ENCODE assay signal across 21 cellular contexts in genomic region chr7:30916255-30916654, GRCh38. TPM values are rescaled to one million over a fixed set of nuclear protein-coding genes. Genes with fewer than 3 reads are reported as not detected.
A peak's percentile ranks its signal among the peaks of the same experiment; 100 is the strongest.
DNase-seq lines count a peak whose midpoint lies in the region; ATAC-seq and TF ChIP-seq lines count a peak whose summit lies in the region.
"Had no signal": no experiment of that assay in that cellular context is flagged by ENCODE, and none has a peak within 500 bp of the region (broad histone marks: within the 10 kb centered on the region; RNA-seq: fewer than 3 reads in every experiment).

No MANE protein-coding gene starts in this region.

- H3K4me2 ChIP-seq in neuronal stem cell (ENCODE audit: insufficient read depth, low read length, poor library complexity, severe bottlenecking) = no peak overlapping the region

- peak overlapping the region; percentile 72 for H2AK5ac ChIP-seq in neuronal stem cell (ENCODE audit: low read depth, low read length)

- peak overlapping the region; percentile 71 for H3K23ac ChIP-seq in neuronal stem cell (ENCODE audit: low read depth, low read length, poor library complexity)

- no peak overlapping the region for H4K8ac ChIP-seq in neuronal stem cell (ENCODE audit: low read depth, low read length)

- H3K4me3 ChIP-seq in ascending aorta (peak overlapping the region; percentile 62 to 88), gastroesophageal sphincter (peak overlapping the region in 1 of 2 donors; percentile 54), neuronal stem cell (ENCODE audit: low read length in 2 of 2) (no peak overlapping the region), transverse colon (no peak overlapping the region), WERI-Rb-1 (ENCODE audit: low read depth, low read length) (no peak overlapping the region)
- H3K4me3 ChIP-seq: mucosa of descending colon had no signal

- intact Hi-C loops in ascending aorta (cut with DNase I) (loop anchor here (10.0 kb wide), 1 partner anchor 321 kb away; the partner anchor contains the start of gene GARS1), transverse colon (cut with DNase I; ENCODE audit: low total_unique reads) (loop anchor here (10.0 kb wide), 1 partner anchor 111 kb away; no protein-coding TSS in a partner anchor)

- in situ Hi-C loops in transverse colon (cut with MboI; ENCODE audit: low pct_ligation_motif_present in 1 of 4, low pct_unique_long_range_greater_than_20kb in 1 of 4, low sequenced_read_pairs in 3 of 4) = no loop called here

- peak overlapping the region; percentile 30 for H3K4ac ChIP-seq in neuronal stem cell (ENCODE audit: low read length)

- H3K27ac ChIP-seq in ascending aorta (peak overlapping the region; percentile 92 to 97), gastroesophageal sphincter (peak overlapping the region; percentile 26 to 91 (median 86)), neuronal stem cell (replicated peaks; ENCODE audit: low read length) (no peak overlapping the region), transverse colon (peak overlapping the region in 3 of 4 donors; percentile 7 to 87 (median 72)), WERI-Rb-1 (no peak overlapping the region)

- peaks cover 20 to 54% of the 10 kb centered on the region in 2 donors for H3K4me1 ChIP-seq in ascending aorta
- H3K4me1 ChIP-seq in gastroesophageal sphincter = peaks cover 0 to 97% (median 41%) of the 10 kb centered on the region in 3 donors
- peaks cover 0 to 20% of the 10 kb centered on the region in 2 donors for H3K4me1 ChIP-seq in neuronal stem cell (ENCODE audit: control insufficient read depth in 2 of 2, insufficient read depth in 1 of 2, low read depth in 1 of 2, low read length in 2 of 2)
- H3K4me1 ChIP-seq in transverse colon = peaks cover 15 to 58% (median 40%) of the 10 kb centered on the region in 4 donors

- TF ChIP-seq POLR2A in gastroesophageal sphincter (IDR thresholded peaks at IDR 0.05) (no peak), transverse colon (IDR thresholded peaks at IDR 0.05) (no peak)

- H3K14ac ChIP-seq in neuronal stem cell (ENCODE audit: low read length) = no peak overlapping the region

- TF ChIP-seq CTCF in ascending aorta (IDR thresholded peaks at IDR 0.05) (no peak), gastroesophageal sphincter (IDR thresholded peaks at IDR 0.05) (no peak), transverse colon (IDR thresholded peaks at IDR 0.05) (no peak), WERI-Rb-1 (IDR thresholded peaks at IDR 0.05; ENCODE audit: low read depth, low read length) (no peak)

- no peaks in the 10 kb centered on the region for H3K27me3 ChIP-seq in ascending aorta
- H3K27me3 ChIP-seq in gastroesophageal sphincter = no peaks in the 10 kb centered on the region
- H3K27me3 ChIP-seq in neuronal stem cell (ENCODE audit: control insufficient read depth in 3 of 3, insufficient read depth in 3 of 3, low read depth in 1 of 3, low read length in 3 of 3) = peaks cover 0 to 12% (median 0%) of the 10 kb centered on the region in 3 experiments
- H3K27me3 ChIP-seq in transverse colon = no peaks in the 10 kb centered on the region
- no peaks in the 10 kb centered on the region for H3K27me3 ChIP-seq in WERI-Rb-1 (ENCODE audit: insufficient read depth, low read depth, severe bottlenecking)

- no peak overlapping the region for H2AFZ ChIP-seq in neuronal stem cell (ENCODE audit: low read length)

- TF ChIP-seq EP300 in gastroesophageal sphincter (IDR thresholded peaks at IDR 0.05) (no peak), transverse colon (IDR thresholded peaks at IDR 0.05; ENCODE audit: low read depth) (no peak)

- no peak for ATAC-seq in gastroesophageal sphincter
- ATAC-seq: CD8-positive, alpha-beta T cell; mucosa of descending colon had no signal

- no CpG with 5 or more reads among the region's 3 CpGs for WGBS in gastroesophageal sphincter (ENCODE audit: low coverage in 1 of 2), 2 donors
- WGBS in neuronal stem cell (ENCODE audit: extremely low coverage in 2 of 2, insufficient read length in 2 of 2, insufficient replicate concordance in 1 of 2), 2 donors = no CpG with 5 or more reads among the region's 3 CpGs
- 67% methylated on average over 3 of the region's 3 CpGs; no CpG with 5 or more reads in 1 of the 2 donors for WGBS in transverse colon (ENCODE audit: low coverage in 1 of 2), 2 donors

- H2BK5ac ChIP-seq in neuronal stem cell (ENCODE audit: low read length) = no peak overlapping the region

- peak overlapping the region; percentile 78 for H3K18ac ChIP-seq in neuronal stem cell (ENCODE audit: low read length)

- no peak for DNase-seq in ascending aorta (ENCODE audit: low spot score in 2 of 2)
- no peak for DNase-seq in neuronal stem cell (ENCODE audit: low spot score)
- DNase-seq in transverse colon = no peak
- no peak for DNase-seq in SIG-M5 (lab: John Stamatoyannopoulos, UW)
- no peak for DNase-seq in mesenteric fat pad (ENCODE audit: low spot score)
- DNase-seq in WERI-Rb-1 = no peak
- DNase-seq: activated CD4-positive, alpha-beta T cell treated with anti-CD3 and anti-CD28 coated beads, Interleukin-2, amount 10 ng/mL, durations not matched to agents 7 days and 5 days; activated naive CD8-positive, alpha-beta T cell treated with anti-CD3 and anti-CD28 coated beads, Interleukin-2, amount 10 ng/mL, durations not matched to agents 7 days and 5 days; CD8-positive, alpha-beta T cell; cortex of kidney; DMS79; MV-4-11; NCI-H187; stimulated activated CD4-positive, alpha-beta T cell treated with anti-CD3 and anti-CD28 coated beads, Interleukin-12 subunit alpha, Interleukin-12 subunit beta, amount 100 ng/mL, for 4 hours; T-helper 2 cell had no signal

- no peaks in the 10 kb centered on the region for H3K9me3 ChIP-seq in ascending aorta
- no peaks in the 10 kb centered on the region for H3K9me3 ChIP-seq in gastroesophageal sphincter
- H3K9me3 ChIP-seq in neuronal stem cell (replicated peaks in 1 of 2; ENCODE audit: control insufficient read depth in 2 of 2, insufficient read depth in 1 of 2, low read depth in 1 of 2, low read length in 2 of 2) = no peaks in the 10 kb centered on the region
- no peaks in the 10 kb centered on the region for H3K9me3 ChIP-seq in transverse colon
- no peaks in the 10 kb centered on the region for H3K9me3 ChIP-seq in WERI-Rb-1 (ENCODE audit: severe bottlenecking)
- H3K9me3 ChIP-seq: mucosa of descending colon had no signal

- H3K9ac ChIP-seq in neuronal stem cell (ENCODE audit: low read depth, low read length, poor library complexity) = no peak overlapping the region

- H3K36me3 ChIP-seq in ascending aorta = no peaks in the 10 kb centered on the region
- no peaks in the 10 kb centered on the region for H3K36me3 ChIP-seq in gastroesophageal sphincter
- H3K36me3 ChIP-seq in neuronal stem cell (replicated peaks in 1 of 2; ENCODE audit: control insufficient read depth in 2 of 2, insufficient read depth in 2 of 2, low read length in 2 of 2) = no peaks in the 10 kb centered on the region
- H3K36me3 ChIP-seq in transverse colon = no peaks in the 10 kb centered on the region
- H3K36me3 ChIP-seq in WERI-Rb-1 = no peaks in the 10 kb centered on the region

- no peak overlapping the region for H4K91ac ChIP-seq in neuronal stem cell (ENCODE audit: low read depth, low read length, poor library complexity)

- peaks cover 2% of the 10 kb centered on the region for H3K79me1 ChIP-seq in neuronal stem cell (ENCODE audit: low read depth, low read length)

- H2BK12ac ChIP-seq in neuronal stem cell (ENCODE audit: low read length) = no peak overlapping the region

- peak overlapping the region; percentile 90 for H2BK15ac ChIP-seq in neuronal stem cell (ENCODE audit: low read length)

- H2BK120ac ChIP-seq in neuronal stem cell (ENCODE audit: low read depth, low read length) = peak overlapping the region; percentile 40

RNA-seq across cellular contexts. Expression of gene AQP1, which starts 4.6 kb away (rescaled TPM):
- 2,113 TPM for total RNA-seq in ascending aorta
- total RNA-seq in gastroesophageal sphincter = 100 to 1,000 TPM; 439 to 589 (median 503) TPM
- polyA plus RNA-seq in neuronal stem cell (2013, experiment 1 of 2) = 0.47 TPM
- polyA plus RNA-seq in neuronal stem cell (2013, experiment 2 of 2) = 0.46 TPM
- 10 to 100 TPM; 21.3 to 98.3 (median 28.4) TPM for total RNA-seq in transverse colon
- 140 TPM for total RNA-seq in mesenteric fat pad

RNA-seq across cellular contexts. Expression of gene GHRHR, which starts 47.5 kb away (rescaled TPM):
- total RNA-seq in ascending aorta (not detected), gastroesophageal sphincter (not detected), transverse colon (not detected), mesenteric fat pad (not detected)
- polyA plus RNA-seq in neuronal stem cell (2013, experiment 1 of 2) = 0.39 TPM
- 0.08 TPM for polyA plus RNA-seq in neuronal stem cell (2013, experiment 2 of 2)
- total RNA-seq: activated CD4-positive, alpha-beta T cell treated with anti-CD3 and anti-CD28 coated beads, Interleukin-2, amount 10 ng/mL, durations not matched to agents 7 days and 5 days; activated naive CD8-positive, alpha-beta T cell treated with anti-CD3 and anti-CD28 coated beads, Interleukin-2, amount 10 ng/mL, durations not matched to agents 7 days and 5 days; CD8-positive, alpha-beta T cell; fibroblast of villous mesenchyme; kidney epithelial cell; mucosa of descending colon; neural crest cell; subcutaneous adipose tissue had no signal

Comparison
In these comparisons a context has a peak if more than half of its experiments do, and no peak if none do; other contexts are left out.
1. H3K27ac ChIP-seq: peak in ascending aorta (2 of 2), gastroesophageal sphincter (4 of 4) and transverse colon (3 of 4); none in neuronal stem cell (single experiment) and WERI-Rb-1 (single experiment).
2. H3K4me3 ChIP-seq: peak in ascending aorta (2 of 2); none in neuronal stem cell (0 of 2), transverse colon (0 of 4) and WERI-Rb-1 (single experiment).